17 cellular contexts compared by ENCODE assay signal in the genomic region with DNA sequence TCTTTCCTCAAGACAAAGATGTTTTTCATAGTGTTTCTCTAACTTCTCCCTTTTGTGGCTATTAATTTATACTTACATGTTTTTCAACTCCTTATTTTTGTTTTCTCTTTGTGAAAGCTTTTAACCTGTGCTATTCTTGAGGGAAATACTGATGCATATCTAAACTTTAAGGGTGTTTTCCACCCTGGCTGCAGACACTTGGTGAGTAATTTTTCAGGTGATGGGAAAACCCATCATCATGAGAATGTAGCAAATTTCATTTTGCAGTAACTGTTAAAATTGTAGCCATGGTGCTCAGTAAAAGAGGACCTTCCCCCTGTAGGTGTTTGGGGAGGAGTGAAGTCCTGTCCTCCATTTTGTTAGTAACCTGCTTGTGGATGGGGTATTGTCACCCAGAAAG.
DNase-seq lines count a peak whose midpoint lies in the region; ATAC-seq and TF ChIP-seq lines count a peak whose summit lies in the region.
"Had no signal": no experiment of that assay in that cellular context is flagged by ENCODE, and none has a peak within 500 bp of the region (broad histone marks: within the 10 kb centered on the region; RNA-seq: fewer than 3 reads in every experiment).

No MANE protein-coding gene starts in this region.

- POLR2A ChIA-PET in CD4-positive, alpha-beta T cell (lab: Charles Lee): no interaction called here

- DNase-seq in mammary epithelial cell (peak; percentile 2), breast epithelium (ENCODE audit: low spot score in 2 of 2) (no peak), esophagus squamous epithelium (lab: John Stamatoyannopoulos, UW) (no peak)
- DNase-seq in natural killer cell treated with Interleukin-12 subunit alpha and Interleukin-12 subunit beta and Interleukin-15 and Interleukin-18, amount 100 ng/mL, for 72 hours (ENCODE audit: low spot score): no peak
- DNase-seq in CD4-positive, alpha-beta T cell: no peak
- DNase-seq: activated naive CD4-positive, alpha-beta T cell treated with Interleukin-2 at 50 U/mL for 16 hours; Caco-2; left lung; NCI-H2029; NCI-H524; PC-3; small intestine had no signal

- in situ Hi-C loops in mammary epithelial cell (cut with MboI; ENCODE audit: low sequenced_read_pairs in 2 of 2): no loop called here

- no peaks in the 10 kb centered on the region for H3K36me3 ChIP-seq in mammary epithelial cell (ENCODE audit: insufficient read depth, low read length)
- no peaks in the 10 kb centered on the region for H3K36me3 ChIP-seq in breast epithelium
- peaks cover 0 to 28% (median 0%) of the 10 kb centered on the region in 3 donors for H3K36me3 ChIP-seq in esophagus squamous epithelium
- H3K36me3 ChIP-seq: left lung had no signal

- H3K9ac ChIP-seq in mammary epithelial cell (ENCODE audit: insufficient read depth, low read length): no peak overlapping the region

- H3K27me3 Mint-ChIP-seq in stimulated activated memory B cell treated with anti-CD40 and anti-IgM and Interleukin-4, amounts not matched to agents 10 μg/mL and 1 μg/mL and 100 μg/mL, for 72 hours: no peaks in the 10 kb centered on the region
- H3K27me3 Mint-ChIP-seq in natural killer cell treated with Interleukin-12 subunit alpha and Interleukin-12 subunit beta and Interleukin-15 and Interleukin-18, amount 100 ng/mL, for 72 hours: no peaks in the 10 kb centered on the region
- no peaks in the 10 kb centered on the region for H3K27me3 Mint-ChIP-seq in CD4-positive, alpha-beta T cell
- H3K27me3 Mint-ChIP-seq: brain; stimulated activated naive CD8-positive, alpha-beta T cell treated with anti-CD3 and anti-CD28 coated beads, Interleukin-15, Interleukin-2, amounts not matched to agents 100 ng/mL and 50 ng/mL, for 24 hours had no signal

- H3K4me1 Mint-ChIP-seq in stimulated activated memory B cell treated with anti-CD40 and anti-IgM and Interleukin-4, amounts not matched to agents 10 μg/mL and 1 μg/mL and 100 μg/mL, for 72 hours: peaks cover 9% of the 10 kb centered on the region
- H3K4me1 Mint-ChIP-seq in natural killer cell treated with Interleukin-12 subunit alpha and Interleukin-12 subunit beta and Interleukin-15 and Interleukin-18, amount 100 ng/mL, for 72 hours (ENCODE audit: low read depth in 2 of 2): peaks cover 3 to 11% of the 10 kb centered on the region in 2 donors
- no peaks in the 10 kb centered on the region for H3K4me1 Mint-ChIP-seq in CD4-positive, alpha-beta T cell (ENCODE audit: low read depth)
- H3K4me1 Mint-ChIP-seq: brain had no signal

- peaks cover 24% of the 10 kb centered on the region for H3K36me3 Mint-ChIP-seq in stimulated activated memory B cell treated with anti-CD40 and anti-IgM and Interleukin-4, amounts not matched to agents 10 μg/mL and 1 μg/mL and 100 μg/mL, for 72 hours
- H3K36me3 Mint-ChIP-seq in natural killer cell treated with Interleukin-12 subunit alpha and Interleukin-12 subunit beta and Interleukin-15 and Interleukin-18, amount 100 ng/mL, for 72 hours: no peaks in the 10 kb centered on the region
- peaks cover 14% of the 10 kb centered on the region for H3K36me3 Mint-ChIP-seq in CD4-positive, alpha-beta T cell (ENCODE audit: low read depth)

- H3K27ac ChIP-seq in mammary epithelial cell (ENCODE audit: insufficient read depth, low read depth, low read length) (no peak overlapping the region), breast epithelium (no peak overlapping the region), esophagus squamous epithelium (no peak overlapping the region)
- no peak overlapping the region for H3K27ac ChIP-seq in CD4-positive, alpha-beta T cell (ENCODE audit: low read depth, low read length)
- H3K27ac ChIP-seq: left lung had no signal

- CTCF ChIA-PET in mammary epithelial cell (lab: Charles Lee; ENCODE audit: low non-redundant PET): no interaction called here
- CTCF ChIA-PET in CD4-positive, alpha-beta T cell (lab: Charles Lee): no interaction called here

- no TSS peak for BruUV-seq in mammary epithelial cell (replicated peaks; lab: Mats Ljungman, UMichigan)

- no peak overlapping the region for H3K4me2 ChIP-seq in mammary epithelial cell (ENCODE audit: insufficient read depth, low read depth, low read length)

- dilution Hi-C loops in mammary epithelial cell (cut with HindIII; ENCODE audit: low sequenced_read_pairs): no loop called here

- H4K20me1 ChIP-seq in mammary epithelial cell (ENCODE audit: insufficient read depth, low read length): no peaks in the 10 kb centered on the region

- H3K4me3 ChIP-seq in mammary epithelial cell (replicated peaks in 1 of 3; ENCODE audit: insufficient read depth in 1 of 3, low read depth in 2 of 3, low read length in 3 of 3) (no peak overlapping the region), breast epithelium (no peak overlapping the region), esophagus squamous epithelium (no peak overlapping the region)
- H3K4me3 ChIP-seq: left lung had no signal

- H3K79me2 ChIP-seq in mammary epithelial cell (ENCODE audit: insufficient read depth, low read length): no peaks in the 10 kb centered on the region

- TF ChIP-seq CTCF in mammary epithelial cell (conservative IDR thresholded peaks at IDR 0.05 in 1 of 2, IDR thresholded peaks at IDR 0.05 in 1 of 2; ENCODE audit: extremely low read depth in 1 of 2, insufficient read depth in 1 of 2, low read depth in 1 of 2, low read length in 2 of 2) (no peak), breast epithelium (IDR thresholded peaks at IDR 0.05) (no peak), esophagus squamous epithelium (IDR thresholded peaks at IDR 0.05) (no peak)
- TF ChIP-seq CTCF in CD4-positive, alpha-beta T cell (IDR thresholded peaks at IDR 0.05): no peak

- H3K27me3 ChIP-seq in mammary epithelial cell (ENCODE audit: insufficient read depth, low read length) (no peaks in the 10 kb centered on the region), breast epithelium (no peaks in the 10 kb centered on the region), esophagus squamous epithelium (no peaks in the 10 kb centered on the region)
- no peaks in the 10 kb centered on the region for H3K27me3 ChIP-seq in CD4-positive, alpha-beta T cell (ENCODE audit: control insufficient read depth, insufficient read depth, low read length)
- H3K27me3 ChIP-seq: left lung had no signal

- intact Hi-C loops in mammary epithelial cell (cut with micrococcal nuclease): no loop called here
- intact Hi-C loops in breast epithelium (cut with DNase I; ENCODE audit: low total_unique reads): no loop called here
- intact Hi-C loops in esophagus squamous epithelium (cut with DNase I): no loop called here
- intact Hi-C loops in CD4-positive, alpha-beta T cell (cut with DNase I, micrococcal nuclease): no loop called here

- H3K9me3 ChIP-seq in mammary epithelial cell (replicated peaks; ENCODE audit: insufficient read depth, low read length) (peaks cover 3% of the 10 kb centered on the region), breast epithelium (peaks cover 8 to 23% of the 10 kb centered on the region in 2 donors), esophagus squamous epithelium (peaks cover 0 to 21% (median 5%) of the 10 kb centered on the region in 3 donors)
- H3K9me3 ChIP-seq in CD4-positive, alpha-beta T cell (ENCODE audit: control insufficient read depth, low read length): no peaks in the 10 kb centered on the region
- H3K9me3 ChIP-seq: Caco-2 had no signal

- peak overlapping the region; percentile 74 for H3K27ac Mint-ChIP-seq in stimulated activated memory B cell treated with anti-CD40 and anti-IgM and Interleukin-4, amounts not matched to agents 10 μg/mL and 1 μg/mL and 100 μg/mL, for 72 hours
- H3K27ac Mint-ChIP-seq in natural killer cell treated with Interleukin-12 subunit alpha and Interleukin-12 subunit beta and Interleukin-15 and Interleukin-18, amount 100 ng/mL, for 72 hours: no peak overlapping the region
- no peak overlapping the region for H3K27ac Mint-ChIP-seq in CD4-positive, alpha-beta T cell
- H3K27ac Mint-ChIP-seq: brain; stimulated activated naive CD8-positive, alpha-beta T cell treated with anti-CD3 and anti-CD28 coated beads, Interleukin-15, Interleukin-2, amounts not matched to agents 100 ng/mL and 50 ng/mL, for 24 hours had no signal

- peak; percentile 66 for ATAC-seq in GM21447 (IDR thresholded peaks at IDR 0.05; ENCODE audit: unreplicated experiment)
- ATAC-seq in HG03175 (IDR thresholded peaks at IDR 0.05; ENCODE audit: unreplicated experiment): peak; percentile 60
- ATAC-seq in stimulated activated memory B cell treated with anti-CD40 and anti-IgM and Interleukin-4, amounts not matched to agents 10 μg/mL and 1 μg/mL and 100 μg/mL, for 72 hours: peak; percentile 69
- ATAC-seq in natural killer cell treated with Interleukin-12 subunit alpha and Interleukin-12 subunit beta and Interleukin-15 and Interleukin-18, amount 100 ng/mL, for 72 hours: no peak
- no peak for ATAC-seq in CD4-positive, alpha-beta T cell (ENCODE audit: poor library complexity)
- ATAC-seq: left lung, PC-3 had no signal

- no peak overlapping the region for H2AFZ ChIP-seq in mammary epithelial cell (ENCODE audit: low read depth, low read length)

- no peak overlapping the region for H3K4me3 Mint-ChIP-seq in stimulated activated memory B cell treated with anti-CD40 and anti-IgM and Interleukin-4, amounts not matched to agents 10 μg/mL and 1 μg/mL and 100 μg/mL, for 72 hours
- no peak overlapping the region for H3K4me3 Mint-ChIP-seq in natural killer cell treated with Interleukin-12 subunit alpha and Interleukin-12 subunit beta and Interleukin-15 and Interleukin-18, amount 100 ng/mL, for 72 hours
- no peak overlapping the region for H3K4me3 Mint-ChIP-seq in CD4-positive, alpha-beta T cell
- H3K4me3 Mint-ChIP-seq: brain; stimulated activated naive CD8-positive, alpha-beta T cell treated with anti-CD3 and anti-CD28 coated beads, Interleukin-15, Interleukin-2, amounts not matched to agents 100 ng/mL and 50 ng/mL, for 24 hours had no signal

- peaks cover 11% of the 10 kb centered on the region for H3K9me3 Mint-ChIP-seq in stimulated activated memory B cell treated with anti-CD40 and anti-IgM and Interleukin-4, amounts not matched to agents 10 μg/mL and 1 μg/mL and 100 μg/mL, for 72 hours
- H3K9me3 Mint-ChIP-seq in natural killer cell treated with Interleukin-12 subunit alpha and Interleukin-12 subunit beta and Interleukin-15 and Interleukin-18, amount 100 ng/mL, for 72 hours: peaks cover 10% of the 10 kb centered on the region
- peaks cover 4% of the 10 kb centered on the region for H3K9me3 Mint-ChIP-seq in CD4-positive, alpha-beta T cell

- H3K4me1 ChIP-seq in mammary epithelial cell (ENCODE audit: insufficient read depth, low read length) (no peaks in the 10 kb centered on the region), breast epithelium (no peaks in the 10 kb centered on the region), esophagus squamous epithelium (no peaks in the 10 kb centered on the region)
- H3K4me1 ChIP-seq: Caco-2, left lung had no signal

- TF ChIP-seq POLR2A in breast epithelium (IDR thresholded peaks at IDR 0.05) (no peak), esophagus squamous epithelium (IDR thresholded peaks at IDR 0.05) (no peak)

Comparison
In these comparisons a context has a peak if more than half of its experiments do, and no peak if none do; other contexts are left out.
1. ATAC-seq: peak in GM21447 (single experiment), HG03175 (single experiment) and stimulated activated memory B cell treated with anti-CD40 and anti-IgM and Interleukin-4, amounts not matched to agents 10 μg/mL and 1 μg/mL and 100 μg/mL, for 72 hours (single experiment); none in natural killer cell treated with Interleukin-12 subunit alpha and Interleukin-12 subunit beta and Interleukin-15 and Interleukin-18, amount 100 ng/mL, for 72 hours (0 of 2) and CD4-positive, alpha-beta T cell (single experiment).